ENCODE assay signal across 32 cellular contexts in the genomic region with DNA sequence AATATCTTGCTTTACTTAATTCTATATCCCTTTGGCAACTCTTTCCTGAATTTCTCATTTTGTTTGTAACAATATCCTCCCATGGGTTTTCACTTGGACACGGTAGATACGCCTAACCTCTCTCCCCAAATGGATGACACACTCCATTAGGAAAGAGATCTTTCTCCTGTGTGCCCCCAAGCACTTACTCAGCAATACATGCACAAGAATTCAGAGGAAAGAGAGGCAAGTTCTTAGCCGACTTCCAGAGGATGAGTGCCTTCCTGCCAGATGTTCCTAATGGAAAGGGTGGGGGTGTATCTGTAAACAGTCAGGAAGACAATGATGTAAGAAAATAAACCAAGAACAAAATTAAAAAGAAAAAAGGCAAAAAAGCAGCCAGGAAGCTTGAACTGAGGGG.
"Had no signal": no experiment of that assay in that cellular context is flagged by ENCODE, and none has a peak within 500 bp of the region (broad histone marks: within the 10 kb centered on the region; RNA-seq: fewer than 3 reads in every experiment).

No MANE protein-coding gene starts in this region.

- DNase-seq: activated B cell treated with CpG ODN at 0.5 μM for 24 hours; activated CD4-positive, alpha-beta memory T cell treated with anti-CD3 and anti-CD28 coated beads, Interleukin-2, amount 10 ng/mL, durations not matched to agents 7 days and 5 days; activated CD4-positive, alpha-beta T cell treated with anti-CD3 and anti-CD28 coated beads for 4 hours; activated CD4-positive, alpha-beta T cell treated with anti-CD3 and anti-CD28 coated beads, Interleukin-2, amount 10 ng/mL, durations not matched to agents 24 days and 14 days; activated CD4-positive, alpha-beta T cell treated with anti-CD3 and anti-CD28 coated beads, Interleukin-2, amount 50 U/mL, for 48 hours; activated CD4-positive, CD25-positive, alpha-beta regulatory T cell treated with anti-CD3 and anti-CD28 coated beads, Interleukin-2, amount 50 U/mL, for 72 hours; activated CD8-positive, alpha-beta memory T cell treated with anti-CD3 and anti-CD28 coated beads for 24 hours; activated CD8-positive, alpha-beta memory T cell treated with anti-CD3 and anti-CD28 coated beads, Interleukin-2, amount 10 ng/mL, durations not matched to agents 7 days and 5 days; activated CD8-positive, alpha-beta memory T cell treated with anti-CD3 and anti-CD28 coated beads, Interleukin-2, amount 50 U/mL, for 48 hours; activated CD8-positive, alpha-beta T cell treated with anti-CD3 and anti-CD28 coated beads, Interleukin-2, amount 10 ng/mL, durations not matched to agents 7 days and 5 days; activated effector memory CD4-positive, alpha-beta T cell treated with Interleukin-2 at 50 U/mL for 16 hours; activated gamma-delta T cell; activated naive CD4-positive, alpha-beta T cell treated with anti-CD3 and anti-CD28 coated beads, Interleukin-2, amount 10 ng/mL, durations not matched to agents 7 days and 5 days; activated naive CD4-positive, alpha-beta T cell treated with Interleukin-2 at 50 U/mL for 16 hours; activated naive CD8-positive, alpha-beta T cell treated with anti-CD3 and anti-CD28 coated beads, Interleukin-2, amount 10 ng/mL, durations not matched to agents 7 days and 5 days; activated naive CD8-positive, alpha-beta T cell treated with anti-CD3 and anti-CD28 coated beads, Interleukin-2, amount 50 U/mL, for 24 hours; activated T-cell treated with anti-CD3 and anti-CD28 coated beads, Interleukin-2, amount 50 U/mL, for 24 hours; activated T-cell treated with anti-CD3 and anti-CD28 coated beads, Interleukin-2, amount 50 U/mL, for 48 hours; amygdala; anterior cingulate cortex; caudate nucleus; cerebellar nuclear complex; T-helper 1 cell; T-helper 2 cell; T-helper 9 cell had no signal

- H3K4me1 Mint-ChIP-seq: activated B cell treated with CpG ODN at 0.5 μM for 24 hours; activated CD4-positive, alpha-beta memory T cell treated with anti-CD3 and anti-CD28 coated beads, Interleukin-2, amount 10 ng/mL, durations not matched to agents 7 days and 5 days; activated CD4-positive, alpha-beta T cell treated with anti-CD3 and anti-CD28 coated beads, Interleukin-2, amount 10 ng/mL, durations not matched to agents 24 days and 14 days; activated CD8-positive, alpha-beta memory T cell treated with anti-CD3 and anti-CD28 coated beads, Interleukin-2, amount 10 ng/mL, durations not matched to agents 7 days and 5 days; activated naive CD4-positive, alpha-beta T cell treated with anti-CD3 and anti-CD28 coated beads, Interleukin-2, amount 10 ng/mL, durations not matched to agents 7 days and 5 days; activated naive CD4-positive, alpha-beta T cell treated with anti-CD3 and anti-CD28 coated beads, Interleukin-2, amount 50 U/mL, for 24 hours; activated naive CD8-positive, alpha-beta T cell treated with anti-CD3 and anti-CD28 coated beads, Interleukin-2, amount 10 ng/mL, durations not matched to agents 7 days and 5 days; activated naive CD8-positive, alpha-beta T cell treated with anti-CD3 and anti-CD28 coated beads, Interleukin-2, amount 50 U/mL, for 24 hours; brain; central memory CD8-positive, alpha-beta T cell had no signal

- ATAC-seq: activated CD8-positive, alpha-beta memory T cell treated with anti-CD3 and anti-CD28 coated beads, Interleukin-2, amount 10 ng/mL, durations not matched to agents 7 days and 5 days; activated CD8-positive, alpha-beta T cell treated with anti-CD3 and anti-CD28 coated beads, Interleukin-2, amount 10 ng/mL, durations not matched to agents 7 days and 5 days; activated naive CD8-positive, alpha-beta T cell treated with anti-CD3 and anti-CD28 coated beads, Interleukin-2, amount 50 U/mL, for 24 hours had no signal

- H3K27me3 Mint-ChIP-seq: activated B cell treated with CpG ODN at 0.5 μM for 24 hours; activated naive CD4-positive, alpha-beta T cell treated with anti-CD3 and anti-CD28 coated beads, Interleukin-2, amount 10 ng/mL, durations not matched to agents 7 days and 5 days; activated naive CD8-positive, alpha-beta T cell treated with anti-CD3 and anti-CD28 coated beads, Interleukin-2, amount 50 U/mL, for 24 hours; activated T-cell treated with anti-CD3 and anti-CD28 coated beads, Interleukin-2, amount 50 U/mL, for 24 hours; brain had no signal

- H3K4me3 Mint-ChIP-seq: activated B cell treated with CpG ODN at 0.5 μM for 24 hours; activated CD4-positive, alpha-beta memory T cell treated with anti-CD3 and anti-CD28 coated beads, Interleukin-2, amount 10 ng/mL, durations not matched to agents 7 days and 5 days; activated CD4-positive, alpha-beta T cell treated with anti-CD3 and anti-CD28 coated beads, Interleukin-2, amount 10 ng/mL, durations not matched to agents 24 days and 14 days; activated CD8-positive, alpha-beta memory T cell treated with anti-CD3 and anti-CD28 coated beads, Interleukin-2, amount 10 ng/mL, durations not matched to agents 7 days and 5 days; activated CD8-positive, alpha-beta T cell treated with anti-CD3 and anti-CD28 coated beads, Interleukin-2, amount 10 ng/mL, durations not matched to agents 7 days and 5 days; activated naive CD4-positive, alpha-beta T cell treated with anti-CD3 and anti-CD28 coated beads, Interleukin-2, amount 10 ng/mL, durations not matched to agents 7 days and 5 days; activated naive CD4-positive, alpha-beta T cell treated with anti-CD3 and anti-CD28 coated beads, Interleukin-2, amount 50 U/mL, for 24 hours; activated naive CD8-positive, alpha-beta T cell; activated naive CD8-positive, alpha-beta T cell treated with anti-CD3 and anti-CD28 coated beads, Interleukin-2, amount 10 ng/mL, durations not matched to agents 7 days and 5 days; activated naive CD8-positive, alpha-beta T cell treated with anti-CD3 and anti-CD28 coated beads, Interleukin-2, amount 50 U/mL, for 24 hours; activated T-cell treated with anti-CD3 and anti-CD28 coated beads, Interleukin-2, amount 50 U/mL, for 24 hours; brain; central memory CD8-positive, alpha-beta T cell; T-helper 1 cell treated with Interleukin-12 subunit alpha and Interleukin-12 subunit beta and Interleukin-4 antibody, amounts not matched to agents 30 μg/mL and 1 μg/mL, for 36 hours; T-helper 2 cell treated with Interferon-gamma antibody and Interleukin-4, amounts not matched to agents 5 μg/mL and 100 μg/mL, for 36 hours had no signal

- H3K9me3 Mint-ChIP-seq: activated B cell treated with CpG ODN at 0.5 μM for 24 hours; activated CD4-positive, alpha-beta memory T cell treated with anti-CD3 and anti-CD28 coated beads, Interleukin-2, amount 10 ng/mL, durations not matched to agents 7 days and 5 days; activated CD4-positive, alpha-beta T cell treated with anti-CD3 and anti-CD28 coated beads, Interleukin-2, amount 10 ng/mL, durations not matched to agents 24 days and 14 days; activated naive CD4-positive, alpha-beta T cell treated with anti-CD3 and anti-CD28 coated beads, Interleukin-2, amount 10 ng/mL, durations not matched to agents 7 days and 5 days; activated naive CD4-positive, alpha-beta T cell treated with anti-CD3 and anti-CD28 coated beads, Interleukin-2, amount 50 U/mL, for 24 hours; activated naive CD8-positive, alpha-beta T cell treated with anti-CD3 and anti-CD28 coated beads, Interleukin-2, amount 10 ng/mL, durations not matched to agents 7 days and 5 days; activated naive CD8-positive, alpha-beta T cell treated with anti-CD3 and anti-CD28 coated beads, Interleukin-2, amount 50 U/mL, for 24 hours; activated T-cell treated with anti-CD3 and anti-CD28 coated beads, Interleukin-2, amount 50 U/mL, for 24 hours; activated T-helper 2 cell treated with anti-CD3 and anti-CD28 coated beads, Interferon-gamma antibody, Interleukin-2, Interleukin-4, amounts not matched to agents 10 μg/mL and 5 μg/mL and 100 μg/mL, durations not matched to agents 14 hours and 24 hours and 36 hours; brain; central memory CD8-positive, alpha-beta T cell; T-helper 1 cell treated with Interleukin-12 subunit alpha and Interleukin-12 subunit beta and Interleukin-4 antibody, amounts not matched to agents 30 μg/mL and 1 μg/mL, for 36 hours; T-helper 2 cell treated with Interferon-gamma antibody and Interleukin-4, amounts not matched to agents 5 μg/mL and 100 μg/mL, for 36 hours had no signal

- H3K27ac Mint-ChIP-seq: activated B cell treated with CpG ODN at 0.5 μM for 24 hours; activated CD4-positive, alpha-beta memory T cell treated with anti-CD3 and anti-CD28 coated beads, Interleukin-2, amount 10 ng/mL, durations not matched to agents 7 days and 5 days; activated CD4-positive, alpha-beta T cell treated with anti-CD3 and anti-CD28 coated beads, Interleukin-2, amount 10 ng/mL, durations not matched to agents 24 days and 14 days; activated CD8-positive, alpha-beta memory T cell treated with anti-CD3 and anti-CD28 coated beads, Interleukin-2, amount 10 ng/mL, durations not matched to agents 7 days and 5 days; activated CD8-positive, alpha-beta T cell treated with anti-CD3 and anti-CD28 coated beads, Interleukin-2, amount 10 ng/mL, durations not matched to agents 7 days and 5 days; activated naive CD4-positive, alpha-beta T cell treated with anti-CD3 and anti-CD28 coated beads, Interleukin-2, amount 10 ng/mL, durations not matched to agents 7 days and 5 days; activated naive CD4-positive, alpha-beta T cell treated with anti-CD3 and anti-CD28 coated beads, Interleukin-2, amount 50 U/mL, for 24 hours; activated naive CD8-positive, alpha-beta T cell; activated naive CD8-positive, alpha-beta T cell treated with anti-CD3 and anti-CD28 coated beads, Interleukin-2, amount 10 ng/mL, durations not matched to agents 7 days and 5 days; activated naive CD8-positive, alpha-beta T cell treated with anti-CD3 and anti-CD28 coated beads, Interleukin-2, amount 50 U/mL, for 24 hours; activated T-cell treated with anti-CD3 and anti-CD28 coated beads, Interleukin-2, amount 50 U/mL, for 24 hours; activated T-helper 2 cell treated with anti-CD3 and anti-CD28 coated beads, Interferon-gamma antibody, Interleukin-2, Interleukin-4, amounts not matched to agents 10 μg/mL and 5 μg/mL and 100 μg/mL, durations not matched to agents 14 hours and 24 hours and 36 hours; brain; T-helper 1 cell treated with Interleukin-12 subunit alpha and Interleukin-12 subunit beta and Interleukin-4 antibody, amounts not matched to agents 30 μg/mL and 1 μg/mL, for 36 hours; T-helper 2 cell treated with Interferon-gamma antibody and Interleukin-4, amounts not matched to agents 5 μg/mL and 100 μg/mL, for 36 hours had no signal

- H3K36me3 Mint-ChIP-seq: activated CD8-positive, alpha-beta memory T cell treated with anti-CD3 and anti-CD28 coated beads, Interleukin-2, amount 10 ng/mL, durations not matched to agents 7 days and 5 days; activated naive CD4-positive, alpha-beta T cell treated with anti-CD3 and anti-CD28 coated beads, Interleukin-2, amount 10 ng/mL, durations not matched to agents 7 days and 5 days; activated naive CD4-positive, alpha-beta T cell treated with anti-CD3 and anti-CD28 coated beads, Interleukin-2, amount 50 U/mL, for 24 hours; activated naive CD8-positive, alpha-beta T cell; activated naive CD8-positive, alpha-beta T cell treated with anti-CD3 and anti-CD28 coated beads, Interleukin-2, amount 10 ng/mL, durations not matched to agents 7 days and 5 days; brain had no signal
